ENCODE assay signal across 1 cellular context in the genomic region with DNA sequence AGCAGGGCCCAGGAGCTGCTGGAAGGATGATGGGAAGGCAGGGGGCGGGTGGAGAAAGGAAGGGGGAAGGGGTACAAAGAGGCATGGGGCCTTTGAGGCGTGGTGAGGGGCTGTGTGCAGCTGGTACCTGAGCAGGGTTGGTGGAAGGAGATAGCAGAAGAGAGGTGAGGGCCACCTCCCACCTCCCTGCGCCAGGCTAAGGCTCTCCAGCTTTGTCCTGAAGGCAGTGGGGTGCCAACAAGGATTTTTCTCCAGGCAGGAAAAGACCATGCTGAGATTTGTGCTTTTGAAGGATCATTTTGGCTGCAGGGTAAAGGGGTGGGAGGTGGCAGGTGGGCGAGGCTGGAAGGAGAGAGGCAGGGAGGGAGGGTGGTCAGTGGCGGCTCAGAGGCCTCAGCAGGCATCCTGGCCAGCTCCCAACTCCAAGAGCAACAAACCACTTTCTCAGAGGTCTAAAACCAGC.
TF ChIP-seq lines count a peak whose summit lies in the region.

No MANE protein-coding gene starts in this region.

TF ChIP-seq in HEK293T, 16 proteins besides CTCF, POLR2A, EP300 and RAD21 (continued from another document):
- no peak for TF ChIP-seq ZNF384 (IDR thresholded peaks at IDR 0.05)
- TF ChIP-seq, protein P1, sequence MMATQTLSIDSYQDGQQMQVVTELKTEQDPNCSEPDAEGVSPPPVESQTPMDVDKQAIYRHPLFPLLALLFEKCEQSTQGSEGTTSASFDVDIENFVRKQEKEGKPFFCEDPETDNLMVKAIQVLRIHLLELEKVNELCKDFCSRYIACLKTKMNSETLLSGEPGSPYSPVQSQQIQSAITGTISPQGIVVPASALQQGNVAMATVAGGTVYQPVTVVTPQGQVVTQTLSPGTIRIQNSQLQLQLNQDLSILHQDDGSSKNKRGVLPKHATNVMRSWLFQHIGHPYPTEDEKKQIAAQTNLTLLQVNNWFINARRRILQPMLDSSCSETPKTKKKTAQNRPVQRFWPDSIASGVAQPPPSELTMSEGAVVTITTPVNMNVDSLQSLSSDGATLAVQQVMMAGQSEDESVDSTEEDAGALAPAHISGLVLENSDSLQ (IDR thresholded peaks at IDR 0.05): no peak
- no peak for TF ChIP-seq FOXA1 (IDR thresholded peaks at IDR 0.05)
- TF ChIP-seq FOXK2 (IDR thresholded peaks at IDR 0.05): no peak
- no peak for TF ChIP-seq ELF4 (IDR thresholded peaks at IDR 0.05)
- TF ChIP-seq NFRKB (IDR thresholded peaks at IDR 0.05): no peak
- TF ChIP-seq BHLHE40 (IDR thresholded peaks at IDR 0.05; ENCODE audit: borderline replicate concordance): no peak
- no peak for TF ChIP-seq CTBP1 (IDR thresholded peaks at IDR 0.05; ENCODE audit: borderline replicate concordance)
- TF ChIP-seq LEF1 (IDR thresholded peaks at IDR 0.05; ENCODE audit: borderline replicate concordance): no peak
- no peak for TF ChIP-seq TARDBP (IDR thresholded peaks at IDR 0.05)
